13 cellular contexts compared by ENCODE assay signal in genomic region chr15:56832125-56832524, GRCh38.
DNase-seq lines count a peak whose midpoint lies in the region; ATAC-seq and TF ChIP-seq lines count a peak whose summit lies in the region.
"Had no signal": no experiment of that assay in that cellular context is flagged by ENCODE, and none has a peak within 500 bp of the region (broad histone marks: within the 10 kb centered on the region; RNA-seq: fewer than 3 reads in every experiment).

No MANE protein-coding gene starts in this region.

- WGBS in SK-N-SH (ENCODE audit: low lambda C conversion rate) = 51% methylated on average over 5 of the region's 5 CpGs
- 44 to 61% methylated on average over 5 of the region's 5 CpGs for WGBS in testis, 2 donors

- no peak overlapping the region for H3K9ac ChIP-seq in SK-N-SH
- H3K9ac ChIP-seq in mucosa of stomach (ENCODE audit: low read length) = peak overlapping the region; percentile 22

- TF ChIP-seq RAD21 in SK-N-SH (IDR thresholded peaks at IDR 0.05; ENCODE audit: low read length) = no peak

- no peak overlapping the region for H3K27ac ChIP-seq in SK-N-SH (ENCODE audit: low read depth in 2 of 2, low read length in 1 of 2)
- H3K27ac ChIP-seq in testis = no peak overlapping the region

- H3K9me2 ChIP-seq in SK-N-SH = no peaks in the 10 kb centered on the region

- H3K4me3 ChIP-seq in SK-N-SH (ENCODE audit: low read depth in 2 of 2, low read length in 1 of 2) (no peak overlapping the region), mucosa of stomach (ENCODE audit: low read length) (no peak overlapping the region), testis (no peak overlapping the region)
- H3K4me3 ChIP-seq: GM23338 had no signal

- CTCF ChIA-PET in SK-N-SH (lab: Yijun Ruan, JAX) = interaction anchor here (1.1 to 2.0 kb wide), 2 partner anchors 10 to 341 kb away, joined by 3 to 9 read pairs; no protein-coding TSS in a partner anchor

- no peak for TF ChIP-seq POLR2A in testis (IDR thresholded peaks at IDR 0.05)

- H3K79me2 ChIP-seq in SK-N-SH (ENCODE audit: insufficient read depth) = no peaks in the 10 kb centered on the region

- TF ChIP-seq CTCF in SK-N-SH (IDR thresholded peaks at IDR 0.05) = no peak
- no peak for TF ChIP-seq CTCF in testis (IDR thresholded peaks at IDR 0.05)

- H3K4me1 Mint-ChIP-seq in T-helper 2 cell treated with Interferon-gamma antibody and Interleukin-4, amounts not matched to agents 5 μg/mL and 100 μg/mL, for 36 hours (ENCODE audit: low read depth) = no peaks in the 10 kb centered on the region
- H3K4me1 Mint-ChIP-seq: GM23338 had no signal

- H3K27ac Mint-ChIP-seq in T-helper 2 cell treated with Interferon-gamma antibody and Interleukin-4, amounts not matched to agents 5 μg/mL and 100 μg/mL, for 36 hours = no peak overlapping the region
- H3K27ac Mint-ChIP-seq: GM23338 had no signal

- peaks cover 20% of the 10 kb centered on the region for H3K27me3 Mint-ChIP-seq in T-helper 2 cell treated with Interferon-gamma antibody and Interleukin-4, amounts not matched to agents 5 μg/mL and 100 μg/mL, for 36 hours (ENCODE audit: low read depth)
- H3K27me3 Mint-ChIP-seq: memory B cell had no signal

- H4K20me1 ChIP-seq in SK-N-SH (ENCODE audit: insufficient read depth) = no peaks in the 10 kb centered on the region

- H3K36me3 ChIP-seq in SK-N-SH (replicated peaks in 1 of 2; ENCODE audit: control insufficient read depth in 1 of 2, insufficient read depth in 2 of 2, low read length in 1 of 2) = no peaks in the 10 kb centered on the region
- H3K36me3 ChIP-seq in mucosa of stomach (ENCODE audit: control insufficient read depth, insufficient read depth, low read length) = no peaks in the 10 kb centered on the region
- no peaks in the 10 kb centered on the region for H3K36me3 ChIP-seq in testis (ENCODE audit: low read depth, missing control alignments)

- H3K4me1 ChIP-seq in SK-N-SH (ENCODE audit: control insufficient read depth in 1 of 2, insufficient read depth in 2 of 2, low read depth in 1 of 2, low read length in 1 of 2) (peaks cover 8 to 9% of the 10 kb centered on the region in 2 experiments; a peak in 3 of 4 replicates), mucosa of stomach (ENCODE audit: control insufficient read depth, insufficient read depth, low read length) (peaks cover 6% of the 10 kb centered on the region), testis (no peaks in the 10 kb centered on the region)

- no peak overlapping the region; the same call in 1 of the 2 replicates for H3K4me2 ChIP-seq in SK-N-SH
- H3K4me2 ChIP-seq: GM23338 had no signal

- H3K27me3 ChIP-seq in SK-N-SH (ENCODE audit: insufficient read depth) = no peaks in the 10 kb centered on the region
- H3K27me3 ChIP-seq in mucosa of stomach (ENCODE audit: control insufficient read depth, insufficient read depth, low read length) = no peaks in the 10 kb centered on the region
- H3K27me3 ChIP-seq in testis = no peaks in the 10 kb centered on the region

- H3K9me3 ChIP-seq in SK-N-SH (no peaks in the 10 kb centered on the region), mucosa of stomach (ENCODE audit: control insufficient read depth, low read length) (no peaks in the 10 kb centered on the region), testis (no peaks in the 10 kb centered on the region)

- POLR2A ChIA-PET in SK-N-SH (lab: Yijun Ruan, JAX) = no interaction called here

- H3K4me3 Mint-ChIP-seq in T-helper 2 cell treated with Interferon-gamma antibody and Interleukin-4, amounts not matched to agents 5 μg/mL and 100 μg/mL, for 36 hours = no peak overlapping the region
- H3K4me3 Mint-ChIP-seq: GM23338, memory B cell had no signal

- no peaks in the 10 kb centered on the region for H3K36me3 Mint-ChIP-seq in T-helper 2 cell treated with Interferon-gamma antibody and Interleukin-4, amounts not matched to agents 5 μg/mL and 100 μg/mL, for 36 hours (ENCODE audit: low read depth)
- H3K36me3 Mint-ChIP-seq: memory B cell had no signal

- TF ChIP-seq EP300 in SK-N-SH (IDR thresholded peaks at IDR 0.05; ENCODE audit: borderline replicate concordance in 1 of 2, low read depth in 1 of 2, low read length in 1 of 2) = no peak

- ATAC-seq in GM19467 (IDR thresholded peaks at IDR 0.05; ENCODE audit: unreplicated experiment) = no peak
- ATAC-seq: activated CD4-positive, CD25-positive, alpha-beta regulatory T cell treated with anti-CD3 and anti-CD28 coated beads, Interleukin-2, amount 50 U/mL, for 24 hours; GM23338; Panc1 had no signal

- no peaks in the 10 kb centered on the region for H3K9me3 Mint-ChIP-seq in T-helper 2 cell treated with Interferon-gamma antibody and Interleukin-4, amounts not matched to agents 5 μg/mL and 100 μg/mL, for 36 hours
- H3K9me3 Mint-ChIP-seq: GM23338, memory B cell had no signal

- H3F3A ChIP-seq in SK-N-SH (replicated peaks; ENCODE audit: insufficient read depth) = peaks cover 9% of the 10 kb centered on the region

- DNase-seq in SK-N-SH = no peak
- DNase-seq in fibroblast of gingiva (ENCODE audit: low read depth) = peak; percentile 91
- DNase-seq in testis = peak; percentile 35
- no peak for DNase-seq in T-helper 2 cell treated with Interferon-gamma antibody and Interleukin-4, amounts not matched to agents 5 μg/mL and 100 μg/mL, for 36 hours (ENCODE audit: low spot score)
- no peak for DNase-seq in activated CD4-positive, alpha-beta T cell treated with anti-CD3 and anti-CD28 coated beads for 4 hours
- no peak for DNase-seq in activated CD8-positive, alpha-beta memory T cell treated with anti-CD3 and anti-CD28 coated beads, Interleukin-2, amount 50 U/mL, for 48 hours
- DNase-seq: NCI-H1105 treated with DMSO at 0.1 percent for 48 hours had no signal

- H2AFZ ChIP-seq in SK-N-SH (ENCODE audit: low read depth) = peak overlapping the region; percentile 17; the same call in 1 of the 2 replicates
- H2AFZ ChIP-seq: GM23338 had no signal

- intact Hi-C loops in testis (cut with DNase I; ENCODE audit: low total_unique reads) = no loop called here

TF ChIP-seq in SK-N-SH, 30 proteins besides CTCF, POLR2A, EP300 and RAD21:
- TF ChIP-seq GATA2 (CRISPR knock-in tag; IDR thresholded peaks at IDR 0.05) (no peak), RXRA (IDR thresholded peaks at IDR 0.05; ENCODE audit: borderline replicate concordance, low read depth) (no peak), FOSL2 (IDR thresholded peaks at IDR 0.05; ENCODE audit: borderline replicate concordance, low read depth) (no peak), RFX5 (IDR thresholded peaks at IDR 0.05; ENCODE audit: low read length) (no peak), IRF3 (IDR thresholded peaks at IDR 0.05; ENCODE audit: low read depth, low read length) (no peak), POLR2AphosphoS5 (IDR thresholded peaks at IDR 0.05; ENCODE audit: low read depth, low read length) (no peak), NFIC (IDR thresholded peaks at IDR 0.05; ENCODE audit: borderline replicate concordance) (0 out of 2 replicates have a peak, but pooled peaks have one; percentile 9)

Comparison
In these comparisons a context has a peak if more than half of its experiments do, and no peak if none do; other contexts are left out.
1. DNase-seq: peak in fibroblast of gingiva (single experiment) and testis (single experiment); none in SK-N-SH (single experiment), T-helper 2 cell treated with Interferon-gamma antibody and Interleukin-4, amounts not matched to agents 5 μg/mL and 100 μg/mL, for 36 hours (single experiment), activated CD4-positive, alpha-beta T cell treated with anti-CD3 and anti-CD28 coated beads for 4 hours (0 of 2) and activated CD8-positive, alpha-beta memory T cell treated with anti-CD3 and anti-CD28 coated beads, Interleukin-2, amount 50 U/mL, for 48 hours (single experiment).